In the genomic region with DNA sequence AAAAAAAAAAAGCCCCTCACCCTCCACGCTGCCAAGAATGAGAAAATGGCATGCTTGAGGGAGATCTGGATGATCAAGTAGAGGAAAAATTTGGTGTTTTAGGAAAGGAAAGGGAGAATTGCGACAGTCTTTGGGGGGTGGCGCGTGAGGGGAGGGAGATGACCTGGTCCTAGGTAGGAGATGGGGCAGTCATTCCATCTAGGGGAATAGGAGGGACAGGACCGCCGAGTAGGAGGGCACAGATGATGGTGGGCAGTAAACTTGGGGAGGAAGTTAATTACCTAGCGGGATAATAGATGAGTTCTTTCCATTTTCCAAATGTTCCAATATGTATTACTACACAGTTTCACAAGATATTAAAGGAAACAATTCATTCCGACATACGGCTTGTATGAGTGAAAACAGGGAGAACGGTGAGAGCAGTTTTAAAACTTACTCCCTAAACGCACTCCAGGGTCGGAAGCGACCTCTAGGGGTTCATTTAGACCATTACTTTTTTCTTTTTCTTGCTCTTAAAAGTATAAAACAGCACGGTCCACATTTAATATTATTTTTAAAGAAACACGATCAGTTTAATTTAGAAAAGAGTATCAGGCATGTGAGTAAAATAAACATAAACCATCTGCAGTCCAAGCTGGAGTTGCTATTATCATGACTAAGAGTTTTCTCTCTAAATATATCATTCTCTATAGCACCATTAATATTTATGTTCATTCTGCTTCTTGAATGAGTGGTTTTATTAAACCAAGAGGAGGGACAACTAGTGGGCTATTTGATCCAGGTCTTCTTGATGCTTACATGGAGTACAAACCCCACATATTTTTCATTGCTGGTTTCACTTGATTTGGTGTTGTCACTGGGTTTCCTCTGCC, we compare ENCODE assay signal across 8 cellular contexts. TPM values are rescaled to one million over a fixed set of nuclear protein-coding genes. Genes with fewer than 3 reads are reported as not detected.
DNase-seq lines count a peak whose midpoint lies in the region; ATAC-seq and TF ChIP-seq lines count a peak whose summit lies in the region.

No MANE protein-coding gene starts in this region.

- no peak overlapping the region for H4K91ac ChIP-seq in trophoblast cell (ENCODE audit: low read depth, low read length)

- peaks cover under 1% of the 10 kb centered on the region; the same call in 1 of the 2 replicates for H3K36me3 Mint-ChIP-seq in WTC11

- TF ChIP-seq CTCF in WTC11 (IDR thresholded peaks at IDR 0.05) (peak; percentile 52), fibroblast of the aortic adventitia (IDR thresholded peaks at IDR 0.05; ENCODE audit: insufficient read depth, low read length) (peak; percentile 69)

- H3K79me2 ChIP-seq in trophoblast cell (ENCODE audit: control insufficient read depth, insufficient read depth, low read length, poor library complexity) = peaks cover 4% of the 10 kb centered on the region

- DNase-seq in stimulated activated naive CD4-positive, alpha-beta T cell (lab: John Stamatoyannopoulos, UW) = peak in 4 of 6 experiments; percentile 4 to 72 (median 42)
- DNase-seq in stimulated activated naive CD4-positive, alpha-beta T cell treated with Interleukin-2 at 50 U/mL for 16 hours (lab: John Stamatoyannopoulos, UW) = no peak
- peak; percentile 33 for DNase-seq in NCI-H1436 (lab: John Stamatoyannopoulos, UW)
- DNase-seq in WTC11 (ENCODE audit: low spot score) = no peak
- peak; percentile 80 for DNase-seq in fibroblast of the aortic adventitia (ENCODE audit: low read depth)
- peak in 1 of 2 donors; percentile 78 for DNase-seq in trophoblast cell
- DNase-seq in effector memory CD4-positive, alpha-beta T cell = no peak
- no peak for DNase-seq in NCI-H2029 treated with DMSO at 0.1 percent for 48 hours (lab: John Stamatoyannopoulos, UW)

- H3K27me3 ChIP-seq in trophoblast cell (ENCODE audit: insufficient read depth, low read length) = no peaks in the 10 kb centered on the region
- H3K27me3 ChIP-seq in effector memory CD4-positive, alpha-beta T cell (replicated peaks; ENCODE audit: control insufficient read depth, insufficient read depth, low read length, poor library complexity, severe bottlenecking) = no peaks in the 10 kb centered on the region

- H3K27me3 Mint-ChIP-seq in WTC11 (ENCODE audit: low read depth) = peaks cover 7% of the 10 kb centered on the region

- H3K4me1 ChIP-seq in trophoblast cell (ENCODE audit: control insufficient read depth in 1 of 2, insufficient read depth in 2 of 2, low read length in 2 of 2) = peaks cover 0 to 6% of the 10 kb centered on the region in 2 experiments
- H3K4me1 ChIP-seq in effector memory CD4-positive, alpha-beta T cell (ENCODE audit: control insufficient read depth, insufficient read depth, low read length, poor library complexity, severe bottlenecking) = peaks cover 4% of the 10 kb centered on the region

- no peak for ATAC-seq in WTC11

- no peak overlapping the region for H3K4ac ChIP-seq in trophoblast cell (ENCODE audit: low read depth, low read length)

- H3K4me3 ChIP-seq in fibroblast of the aortic adventitia (ENCODE audit: low read depth, low read length) (peak overlapping the region; percentile 32), trophoblast cell (ENCODE audit: low read depth, low read length) (no peak overlapping the region)
- H3K4me3 ChIP-seq in effector memory CD4-positive, alpha-beta T cell (ENCODE audit: insufficient read depth, low read depth, low read length, poor library complexity, severe bottlenecking) = no peak overlapping the region

- H3K9ac ChIP-seq in trophoblast cell (ENCODE audit: low read length) = no peak overlapping the region

- H3K9me3 ChIP-seq in trophoblast cell (ENCODE audit: insufficient read depth, low read depth, low read length) = no peaks in the 10 kb centered on the region
- H3K9me3 ChIP-seq in effector memory CD4-positive, alpha-beta T cell (ENCODE audit: control insufficient read depth, low read length) = no peaks in the 10 kb centered on the region

- H3K4me3 Mint-ChIP-seq in WTC11 = peak overlapping the region; percentile 73

- peaks cover 8% of the 10 kb centered on the region for H3K79me1 ChIP-seq in trophoblast cell (ENCODE audit: low read length)

- H2BK120ac ChIP-seq in trophoblast cell (ENCODE audit: insufficient read depth, low read length, poor library complexity) = no peak overlapping the region

- H4K12ac ChIP-seq in trophoblast cell (ENCODE audit: low read depth, low read length) = no peak overlapping the region

- no peak overlapping the region for H3K23ac ChIP-seq in trophoblast cell (ENCODE audit: low read length)

- H3K4me2 ChIP-seq in trophoblast cell (ENCODE audit: low read length) = peak overlapping the region; percentile 11

- POLR2A ChIA-PET in WTC11 (lab: Charles Lee) = no interaction called here

- whole genome bisulfite sequencing in trophoblast cell (ENCODE audit: extremely low coverage, insufficient coverage, insufficient read length) = no CpG with 5 or more reads among the region's 15 CpGs

- no peak overlapping the region for H3K27ac ChIP-seq in trophoblast cell (ENCODE audit: low read depth, low read length)
- H3K27ac ChIP-seq in effector memory CD4-positive, alpha-beta T cell (ENCODE audit: insufficient read depth, low read length, poor library complexity, severe bottlenecking) = no peak overlapping the region

- H3K4me1 Mint-ChIP-seq in WTC11 = peaks cover 20% of the 10 kb centered on the region

- no peaks in the 10 kb centered on the region for H3K9me3 Mint-ChIP-seq in WTC11

- H2AK5ac ChIP-seq in trophoblast cell (ENCODE audit: low read length) = no peak overlapping the region

- H2AFZ ChIP-seq in trophoblast cell (ENCODE audit: insufficient read depth, low read length, poor library complexity) = no peak overlapping the region

- no peak overlapping the region for H2BK5ac ChIP-seq in trophoblast cell (ENCODE audit: low read depth, low read length, poor library complexity)

- H2BK12ac ChIP-seq in trophoblast cell (ENCODE audit: low read length) = no peak overlapping the region

- no peak overlapping the region for H4K8ac ChIP-seq in trophoblast cell (ENCODE audit: low read depth, low read length)

- no peak overlapping the region for H3K27ac Mint-ChIP-seq in WTC11

- H3K36me3 ChIP-seq in trophoblast cell (ENCODE audit: control insufficient read depth in 1 of 2, insufficient read depth in 2 of 2, low read length in 2 of 2) = no peaks in the 10 kb centered on the region
- H3K36me3 ChIP-seq in effector memory CD4-positive, alpha-beta T cell (ENCODE audit: control insufficient read depth, insufficient read depth, low read length) = no peaks in the 10 kb centered on the region

- H3K18ac ChIP-seq in trophoblast cell (ENCODE audit: low read length) = no peak overlapping the region

- CTCF ChIA-PET in WTC11 (lab: Charles Lee) = interaction anchor here (0.6 to 0.7 kb wide), 2 partner anchors 36 to 293 kb away, joined by 3 to 4 read pairs; no protein-coding TSS in a partner anchor

- no peak overlapping the region for H3K14ac ChIP-seq in trophoblast cell (ENCODE audit: low read length)

TF ChIP-seq in WTC11, 78 proteins besides CTCF, POLR2A, EP300 and RAD21 (continues in another document):
- no peak for TF ChIP-seq FOXJ3 (CRISPR knock-in tag; IDR thresholded peaks at IDR 0.05; ENCODE audit: borderline replicate concordance)
- TF ChIP-seq, protein P1, sequence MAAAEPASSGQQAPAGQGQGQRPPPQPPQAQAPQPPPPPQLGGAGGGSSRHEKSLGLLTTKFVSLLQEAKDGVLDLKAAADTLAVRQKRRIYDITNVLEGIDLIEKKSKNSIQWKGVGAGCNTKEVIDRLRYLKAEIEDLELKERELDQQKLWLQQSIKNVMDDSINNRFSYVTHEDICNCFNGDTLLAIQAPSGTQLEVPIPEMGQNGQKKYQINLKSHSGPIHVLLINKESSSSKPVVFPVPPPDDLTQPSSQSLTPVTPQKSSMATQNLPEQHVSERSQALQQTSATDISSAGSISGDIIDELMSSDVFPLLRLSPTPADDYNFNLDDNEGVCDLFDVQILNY (CRISPR knock-in tag; IDR thresholded peaks at IDR 0.05) = no peak
- TF ChIP-seq MXD4 (CRISPR knock-in tag; IDR thresholded peaks at IDR 0.05; ENCODE audit: borderline replicate concordance) = no peak
- no peak for TF ChIP-seq IRF2 (CRISPR knock-in tag; IDR thresholded peaks at IDR 0.05; ENCODE audit: borderline replicate concordance, low read depth)
- no peak for TF ChIP-seq ZNF423 (CRISPR knock-in tag; IDR thresholded peaks at IDR 0.05)
- TF ChIP-seq, protein P2, sequence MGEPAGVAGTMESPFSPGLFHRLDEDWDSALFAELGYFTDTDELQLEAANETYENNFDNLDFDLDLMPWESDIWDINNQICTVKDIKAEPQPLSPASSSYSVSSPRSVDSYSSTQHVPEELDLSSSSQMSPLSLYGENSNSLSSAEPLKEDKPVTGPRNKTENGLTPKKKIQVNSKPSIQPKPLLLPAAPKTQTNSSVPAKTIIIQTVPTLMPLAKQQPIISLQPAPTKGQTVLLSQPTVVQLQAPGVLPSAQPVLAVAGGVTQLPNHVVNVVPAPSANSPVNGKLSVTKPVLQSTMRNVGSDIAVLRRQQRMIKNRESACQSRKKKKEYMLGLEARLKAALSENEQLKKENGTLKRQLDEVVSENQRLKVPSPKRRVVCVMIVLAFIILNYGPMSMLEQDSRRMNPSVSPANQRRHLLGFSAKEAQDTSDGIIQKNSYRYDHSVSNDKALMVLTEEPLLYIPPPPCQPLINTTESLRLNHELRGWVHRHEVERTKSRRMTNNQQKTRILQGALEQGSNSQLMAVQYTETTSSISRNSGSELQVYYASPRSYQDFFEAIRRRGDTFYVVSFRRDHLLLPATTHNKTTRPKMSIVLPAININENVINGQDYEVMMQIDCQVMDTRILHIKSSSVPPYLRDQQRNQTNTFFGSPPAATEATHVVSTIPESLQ (CRISPR knock-in tag; IDR thresholded peaks at IDR 0.05) = no peak

RNA-seq across cellular contexts. Expression of a gene that starts 3.0 kb away (rescaled TPM):
- total RNA-seq in WTC11 (2021) (14.2 to 18.2 TPM (median 17.3 TPM) in 3 replicates), fibroblast of the aortic adventitia (ENCODE audit: low replicate concordance) (5.6 and 19.3 TPM in 2 replicates)
- 11.9 and 12.1 TPM in 2 replicates for polyA plus RNA-seq in trophoblast cell (2013)

RNA-seq across cellular contexts. Expression of a gene that starts 11.5 kb away (rescaled TPM):
- total RNA-seq in WTC11 (2021) = 38.4 to 49.1 TPM (median 38.6 TPM) in 3 replicates
- 3.8 and 4.8 TPM in 2 replicates for total RNA-seq in fibroblast of the aortic adventitia (ENCODE audit: low replicate concordance)
- polyA plus RNA-seq in trophoblast cell (2013) = 21.0 and 21.9 TPM in 2 replicates

RNA-seq across cellular contexts. Expression of a gene that starts 41.1 kb away (rescaled TPM):
- total RNA-seq in WTC11 (2021) (0.80 to 1.5 TPM (median 1.0 TPM) in 3 replicates), fibroblast of the aortic adventitia (ENCODE audit: low replicate concordance) (not detected in 2 replicates)
- polyA plus RNA-seq in trophoblast cell (2013) = 0.05 TPM in 1 of 2 replicates, not detected in the other

Comparison
In these comparisons a context has a peak if more than half of its experiments do, and no peak if none do; other contexts are left out.
1. DNase-seq: peak in stimulated activated naive CD4-positive, alpha-beta T cell (4 of 6), NCI-H1436 (single experiment) and fibroblast of the aortic adventitia (single experiment); none in stimulated activated naive CD4-positive, alpha-beta T cell treated with Interleukin-2 at 50 U/mL for 16 hours (single experiment), WTC11 (single experiment), effector memory CD4-positive, alpha-beta T cell (0 of 3) and NCI-H2029 treated with DMSO at 0.1 percent for 48 hours (single experiment).